Comparison of ENCODE assay signal across 8 cellular contexts in the genomic region with DNA sequence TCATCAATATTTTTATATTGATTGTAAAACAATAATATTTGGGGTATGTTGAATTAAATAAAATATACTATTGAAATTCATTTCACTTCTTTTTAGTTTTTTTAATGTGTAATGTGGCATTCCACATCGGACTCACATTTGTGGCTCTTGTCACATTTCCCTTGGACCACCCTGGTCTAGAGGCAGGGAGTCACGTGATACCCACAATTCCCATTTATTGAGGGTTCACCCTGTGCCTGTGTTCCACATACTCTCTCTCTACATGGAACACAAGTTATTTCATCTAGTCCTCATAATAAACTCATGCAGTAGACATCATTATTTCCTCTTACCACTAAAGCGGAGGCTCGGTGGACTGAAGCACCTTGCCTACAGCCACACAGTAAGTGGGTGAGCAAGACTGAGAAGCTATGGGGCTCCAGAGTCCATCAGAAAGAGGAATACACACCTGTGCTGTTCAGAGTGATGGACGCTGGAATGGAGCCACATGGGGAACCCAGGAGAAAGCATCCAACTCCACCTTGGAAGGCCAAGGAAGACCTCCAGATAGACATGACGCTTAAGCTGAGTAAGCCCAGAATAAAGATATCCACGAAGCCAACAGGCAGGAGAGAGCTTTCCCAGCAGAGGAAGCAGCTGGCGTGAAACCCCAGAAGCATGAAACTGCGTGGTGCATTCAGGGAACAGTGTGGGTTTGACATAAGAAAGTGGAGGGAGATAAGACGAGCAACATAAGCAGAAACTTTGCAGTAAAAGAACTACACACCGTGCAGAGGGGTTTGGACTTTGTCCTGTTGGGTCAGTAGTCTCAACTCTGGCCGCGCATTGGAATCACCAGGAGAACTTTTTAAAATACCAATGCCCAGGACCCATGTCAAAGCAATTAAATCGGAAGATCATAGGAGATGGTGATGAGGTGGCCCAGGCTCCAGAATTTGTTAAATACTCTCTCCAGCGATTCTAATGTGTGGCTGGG. TPM values are rescaled to one million over a fixed set of nuclear protein-coding genes. Genes with fewer than 3 reads are reported as not detected.
"Had no signal": no experiment of that assay in that cellular context is flagged by ENCODE, and none has a peak within 500 bp of the region (broad histone marks: within the 10 kb centered on the region; RNA-seq: fewer than 3 reads in every experiment).

No MANE protein-coding gene starts in this region.

- H3K36me3 ChIP-seq: HAP-1 had no signal

- H3K9me3 ChIP-seq: HAP-1 had no signal

- H3K4me1 ChIP-seq: HAP-1 had no signal

- H3K4me1 Mint-ChIP-seq: IgD-negative memory B cell had no signal

- H3K27ac Mint-ChIP-seq: HFFc6 had no signal

- H3K4me3 ChIP-seq: HAP-1 had no signal

- FAIRE-seq: HTR-8/SVneo had no signal

- H3K9me3 Mint-ChIP-seq: HFFc6, IgD-negative memory B cell had no signal

- H3K4me3 Mint-ChIP-seq: HFFc6, IgD-negative memory B cell had no signal

- DNase-seq: GOT3, H7, HFFc6 had no signal

RNA-seq across cellular contexts. Expression of gene UNC5CL, which starts 49.5 kb away (rescaled TPM):
- total RNA-seq: HFFc6 had no signal

RNA-seq across cellular contexts. Expression of gene TSPO2, which starts 52.8 kb away (rescaled TPM):
- total RNA-seq: H4, H7, HFFc6, HT-29 had no signal
- polyA plus RNA-seq: IgD-negative memory B cell had no signal
